In genomic region chr10:88926484-88927249, GRCh38 we compare ENCODE assay signal across 11 cellular contexts. TPM values are rescaled to one million over a fixed set of nuclear protein-coding genes. Genes with fewer than 3 reads are reported as not detected.
DNase-seq lines count a peak whose midpoint lies in the region; ATAC-seq and TF ChIP-seq lines count a peak whose summit lies in the region.
"Had no signal": no experiment of that assay in that cellular context is flagged by ENCODE, and none has a peak within 500 bp of the region (broad histone marks: within the 10 kb centered on the region; RNA-seq: fewer than 3 reads in every experiment).

No MANE protein-coding gene starts in this region.

- H3K4me1 ChIP-seq in left lung (peaks cover 0 to 13% of the 10 kb centered on the region in 2 donors), transverse colon (peaks cover 0 to 15% (median 0%) of the 10 kb centered on the region in 4 donors), endodermal cell (ENCODE audit: control insufficient read depth, insufficient read depth, low read length) (peaks cover 4% of the 10 kb centered on the region)
- H3K4me1 ChIP-seq: parathyroid adenoma, thyroid gland had no signal

- TF ChIP-seq CTCF in left lung (IDR thresholded peaks at IDR 0.05) (no peak), transverse colon (IDR thresholded peaks at IDR 0.05) (no peak), endodermal cell (conservative IDR thresholded peaks at IDR 0.05) (no peak)

- no peaks in the 10 kb centered on the region for H3K36me3 Mint-ChIP-seq in endodermal cell (ENCODE audit: low read depth)

- H3K4me3 ChIP-seq in left lung (no peak overlapping the region), transverse colon (no peak overlapping the region), endodermal cell (ENCODE audit: low read length) (no peak overlapping the region)
- H3K4me3 ChIP-seq: thyroid gland had no signal

- no peak overlapping the region for H3K27ac Mint-ChIP-seq in endodermal cell

- H3K9me3 ChIP-seq in left lung (no peaks in the 10 kb centered on the region), transverse colon (no peaks in the 10 kb centered on the region), endodermal cell (ENCODE audit: control insufficient read depth, low read length) (no peaks in the 10 kb centered on the region)
- H3K9me3 ChIP-seq: thyroid gland had no signal

- H3K27me3 ChIP-seq in left lung (no peaks in the 10 kb centered on the region), transverse colon (no peaks in the 10 kb centered on the region), endodermal cell (ENCODE audit: control insufficient read depth, insufficient read depth, low read length, poor library complexity, severe bottlenecking) (peaks cover 16% of the 10 kb centered on the region)
- H3K27me3 ChIP-seq: thyroid gland had no signal

- peaks cover 23% of the 10 kb centered on the region for H3K4me1 Mint-ChIP-seq in endodermal cell

- ATAC-seq in left lung (peak; percentile 74), GM21390 (IDR thresholded peaks at IDR 0.05; ENCODE audit: unreplicated experiment) (no peak), GM19328 (IDR thresholded peaks at IDR 0.05; ENCODE audit: unreplicated experiment) (no peak)

- H3K36me3 ChIP-seq in left lung (peaks cover 0 to 12% of the 10 kb centered on the region in 2 donors), transverse colon (peaks cover 0 to 9% (median 0%) of the 10 kb centered on the region in 4 donors), endodermal cell (ENCODE audit: control insufficient read depth, insufficient read depth, low read length) (no peaks in the 10 kb centered on the region)
- H3K36me3 ChIP-seq: thyroid gland had no signal

- DNase-seq in NCI-H748 (lab: John Stamatoyannopoulos, UW; ENCODE audit: unreplicated experiment) (peak; percentile 1), NCI-H748 treated with DMSO at 0.1 percent for 48 hours (lab: John Stamatoyannopoulos, UW) (no peak), astrocyte of the hippocampus (ENCODE audit: low read depth, low spot score) (peak; percentile 20), left lung (no peak), transverse colon (no peak), endodermal cell (no peak)
- DNase-seq: NCI-H2107, thyroid gland had no signal

- no peak overlapping the region for H3K9ac ChIP-seq in endodermal cell (ENCODE audit: extremely low read depth, low read length, poor library complexity, severe bottlenecking)
- H3K9ac ChIP-seq: parathyroid adenoma had no signal

- no peak for TF ChIP-seq POLR2A in transverse colon (IDR thresholded peaks at IDR 0.05)

- peaks cover 11% of the 10 kb centered on the region for H3K27me3 Mint-ChIP-seq in endodermal cell (ENCODE audit: insufficient read depth)

- no peak overlapping the region for H3K4me3 Mint-ChIP-seq in endodermal cell

- H3K9me3 Mint-ChIP-seq in endodermal cell = no peaks in the 10 kb centered on the region

- no peak for TF ChIP-seq EP300 in transverse colon (IDR thresholded peaks at IDR 0.05; ENCODE audit: low read depth)

- H3K27ac ChIP-seq in left lung (peak overlapping the region; percentile 55 to 65), transverse colon (peak overlapping the region; percentile 60 to 72 (median 64)), endodermal cell (ENCODE audit: low read depth, low read length) (no peak overlapping the region)
- H3K27ac ChIP-seq: parathyroid adenoma, thyroid gland had no signal

- WGBS in transverse colon (ENCODE audit: low coverage in 1 of 2), 2 donors = 51 to 73% methylated on average over 4 of the region's 4 CpGs
- 95% methylated on average over 2 to 4 of the region's 4 CpGs for WGBS in endodermal cell (ENCODE audit: insufficient coverage in 1 of 2, insufficient read length in 1 of 2), 2 experiments

- intact Hi-C loops in left lung (cut with DNase I) = no loop called here
- intact Hi-C loops in transverse colon (cut with DNase I; ENCODE audit: low total_unique reads) = no loop called here

- in situ Hi-C loops in transverse colon (cut with MboI; ENCODE audit: low pct_ligation_motif_present in 1 of 4, low pct_unique_long_range_greater_than_20kb in 1 of 4, low sequenced_read_pairs in 3 of 4) = loop anchor here in 1 of 4 donors (5.0 kb wide), 1 partner anchor 89 kb away; no protein-coding TSS in a partner anchor

RNA-seq across cellular contexts. Expression of gene ACTA2, which starts 25.9 kb away (rescaled TPM):
- total RNA-seq in left lung (100 to 1,000 TPM; 472 to 558 TPM), transverse colon (1,000 to 10,000 TPM in 1 of 4 donors, 100 to 1,000 TPM in 3; 403 to 1,827 (median 457) TPM), endodermal cell (not detected)
- polyA plus RNA-seq in endodermal cell (2013, experiment 1 of 2) = 86.0 TPM
- 99.5 TPM for polyA plus RNA-seq in endodermal cell (2013, experiment 2 of 2)

RNA-seq across cellular contexts. Expression of gene STAMBPL1, which starts 46.6 kb away (rescaled TPM):
- total RNA-seq in left lung (10 to 100 TPM in 1 of 2 donors, 1 to 10 TPM in 1; 9.9 to 11.4 TPM), transverse colon (100 to 1,000 TPM in 3 of 4 donors, 10 to 100 TPM in 1; 74.8 to 176 (median 134) TPM), endodermal cell (1 to 10 TPM; 1.2 to 4.1 TPM)
- polyA plus RNA-seq in endodermal cell (2013, experiment 1 of 2) = 2.1 TPM
- polyA plus RNA-seq in endodermal cell (2013, experiment 2 of 2) = 2.0 TPM

Comparison
In these comparisons a context has a peak if more than half of its experiments do, and no peak if none do; other contexts are left out.
1. DNase-seq: peak in NCI-H748 (single experiment) and astrocyte of the hippocampus (single experiment); none in NCI-H748 treated with DMSO at 0.1 percent for 48 hours (single experiment), left lung (0 of 2), transverse colon (single experiment) and endodermal cell (single experiment).
2. RNA of gene ACTA2, which starts 25.9 kb away (total RNA-seq): 472 to 558 TPM in left lung and 403 to 1,827 TPM in transverse colon; not detected in endodermal cell; every median in the first group is over 100 times any median in the second.
3. RNA of gene STAMBPL1, which starts 46.6 kb away (total RNA-seq): 74.8 to 176 TPM in transverse colon; 9.9 to 11.4 TPM in left lung and 1.2 to 4.1 TPM in endodermal cell; every median in the first group is over 4 times any median in the second.